14 cellular contexts compared by ENCODE assay signal in genomic region chr1:97505816-97506215, GRCh38.
DNase-seq lines count a peak whose midpoint lies in the region; ATAC-seq lines count a peak whose summit lies in the region.
"Had no signal": no experiment of that assay in that cellular context is flagged by ENCODE, and none has a peak within 500 bp of the region (broad histone marks: within the 10 kb centered on the region; RNA-seq: fewer than 3 reads in every experiment).

No MANE protein-coding gene starts in this region.

- H3K4me3 Mint-ChIP-seq in activated naive CD8-positive, alpha-beta T cell treated with anti-CD3 and anti-CD28 coated beads for 36 hours, result no peak overlapping the region

- H3K9me3 Mint-ChIP-seq in activated naive CD8-positive, alpha-beta T cell treated with anti-CD3 and anti-CD28 coated beads for 36 hours, result peaks cover 1% of the 10 kb centered on the region

- no peak for DNase-seq in activated naive CD8-positive, alpha-beta T cell treated with anti-CD3 and anti-CD28 coated beads for 36 hours
- DNase-seq in UCSD-AML1 (lab: John Stamatoyannopoulos, UW; ENCODE audit: unreplicated experiment), result no peak
- no peak for DNase-seq in AML-193 (lab: John Stamatoyannopoulos, UW)
- DNase-seq in cerebellum (ENCODE audit: low spot score), result no peak
- DNase-seq in activated CD8-positive, alpha-beta memory T cell treated with anti-CD3 and anti-CD28 coated beads, Interleukin-2, amount 50 U/mL, for 48 hours, result no peak
- DNase-seq: activated CD8-positive, alpha-beta memory T cell treated with anti-CD3 and anti-CD28 coated beads, Interleukin-2, amount 50 U/mL, for 4 hours; hypothalamus; NCI-H1694; PC-3; T1000 had no signal

- ATAC-seq in GM18870 (IDR thresholded peaks at IDR 0.05; ENCODE audit: unreplicated experiment) (peak; percentile 98), GM21526 (IDR thresholded peaks at IDR 0.05; ENCODE audit: low FRiP score, unreplicated experiment) (peak; percentile 63), HG03064 (IDR thresholded peaks at IDR 0.05; ENCODE audit: low read depth, unreplicated experiment) (peak; percentile 94)
- ATAC-seq: PC-3, sciatic nerve had no signal

- H3K27me3 Mint-ChIP-seq in activated naive CD8-positive, alpha-beta T cell treated with anti-CD3 and anti-CD28 coated beads for 36 hours, result no peaks in the 10 kb centered on the region

- H3K27ac Mint-ChIP-seq in activated naive CD8-positive, alpha-beta T cell treated with anti-CD3 and anti-CD28 coated beads for 36 hours, result peak overlapping the region; percentile 79

- H3K4me1 Mint-ChIP-seq in activated naive CD8-positive, alpha-beta T cell treated with anti-CD3 and anti-CD28 coated beads for 36 hours, result peaks cover 15% of the 10 kb centered on the region

- H3K36me3 Mint-ChIP-seq in activated naive CD8-positive, alpha-beta T cell treated with anti-CD3 and anti-CD28 coated beads for 36 hours, result peaks cover 40% of the 10 kb centered on the region
